Comparison of ENCODE assay signal across 8 cellular contexts in genomic region chr1:93847811-93848288, GRCh38. TPM values are rescaled to one million over a fixed set of nuclear protein-coding genes. Genes with fewer than 3 reads are reported as not detected.
DNase-seq lines count a peak whose midpoint lies in the region; ATAC-seq lines count a peak whose summit lies in the region.

No MANE protein-coding gene starts in this region.

- no peaks in the 10 kb centered on the region for H3K27me3 ChIP-seq in layer of hippocampus (ENCODE audit: control insufficient read depth, insufficient read depth, low read length)

- peak; percentile 70 for DNase-seq in SKM-1 treated with dmso at 0.1 percent for 144 hours (lab: John Stamatoyannopoulos, UW; ENCODE audit: unreplicated experiment)
- DNase-seq in SKM-1 (lab: John Stamatoyannopoulos, UW; ENCODE audit: unreplicated experiment), result no peak
- peak; percentile 37 for DNase-seq in NCI-H2171 (lab: John Stamatoyannopoulos, UW)
- DNase-seq in cerebellum (ENCODE audit: low spot score), result peak; percentile 44
- peak; percentile 54 for DNase-seq in stimulated activated CD4-positive, alpha-beta T cell treated with anti-CD3 and anti-CD28 coated beads, Interleukin-1b, Interleukin-23, amount 100 ng/mL, for 48 hours

- peak overlapping the region; percentile 95 for H3K27ac ChIP-seq in layer of hippocampus (ENCODE audit: low read depth, low read length)

- ATAC-seq in HG03039 (IDR thresholded peaks at IDR 0.05; ENCODE audit: unreplicated experiment), result peak; percentile 21
- peak; percentile 4 to 12 for ATAC-seq in activated CD4-positive, CD25-positive, alpha-beta regulatory T cell treated with anti-CD3 and anti-CD28 coated beads, Interleukin-2, amount 50 U/mL, for 24 hours

RNA-seq across cellular contexts. Expression of gene DNTTIP2, which starts 31.2 kb away (rescaled TPM):
- 15.8 TPM for total RNA-seq in cerebellum
